ENCODE assay signal across 8 cellular contexts in the genomic region with DNA sequence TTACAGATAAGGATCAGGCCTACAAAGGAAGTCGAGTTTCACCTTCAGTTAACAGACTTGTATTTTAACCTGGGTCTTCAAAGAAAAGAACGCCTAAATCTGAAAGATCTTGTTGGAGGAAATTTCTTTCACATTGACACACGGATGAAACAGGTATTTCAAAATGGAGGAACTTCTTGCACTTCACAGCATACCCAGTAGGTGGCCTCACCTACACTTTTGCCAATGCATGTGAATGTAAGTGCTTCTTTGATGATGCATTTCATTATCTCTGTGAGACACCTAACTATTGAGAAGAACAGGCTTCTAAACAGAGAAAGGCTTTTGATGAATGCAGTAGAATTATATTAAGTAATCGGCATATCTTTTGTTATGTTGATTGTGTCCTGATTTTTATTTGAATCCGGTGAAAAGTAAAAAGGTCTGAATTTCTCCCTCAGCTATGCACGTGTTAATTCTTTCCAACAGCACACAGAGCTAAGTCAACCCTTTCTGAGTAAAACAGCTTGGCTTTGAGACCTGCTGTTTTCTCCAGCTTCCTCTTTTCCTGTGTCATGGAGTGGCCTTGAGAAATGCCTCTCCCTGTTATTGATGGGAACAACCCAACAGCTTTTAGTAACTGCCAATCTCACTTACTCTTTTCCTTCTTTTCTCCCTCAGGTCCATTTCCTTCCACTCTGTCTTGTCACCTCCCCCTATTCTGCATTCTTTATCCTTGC.
A peak's percentile ranks its signal among the peaks of the same experiment; 100 is the strongest.
DNase-seq lines count a peak whose midpoint lies in the region; ATAC-seq and TF ChIP-seq lines count a peak whose summit lies in the region.

No MANE protein-coding gene starts in this region.

- H3K4me1 Mint-ChIP-seq in activated T-cell treated with anti-CD3 and anti-CD28 coated beads, Interleukin-2, amount 50 U/mL, for 72 hours (ENCODE audit: low read depth): no peaks in the 10 kb centered on the region
- peaks cover 5% of the 10 kb centered on the region for H3K4me1 Mint-ChIP-seq in activated T-cell treated with anti-CD3 and anti-CD28 coated beads, Interleukin-2, amount 50 U/mL, for 24 hours (ENCODE audit: low read depth)

- DNase-seq in activated T-cell treated with anti-CD3 and anti-CD28 coated beads, Interleukin-2, amount 50 U/mL, for 72 hours: peak; percentile 23 to 29
- DNase-seq in activated T-cell treated with anti-CD3 and anti-CD28 coated beads, Interleukin-2, amount 50 U/mL, for 24 hours: no peak
- peak; percentile 17 for DNase-seq in HK-2 (ENCODE audit: unreplicated experiment)
- no peak for DNase-seq in RWPE2 (ENCODE audit: low spot score)
- peak in 1 of 2 donors; percentile 58 for DNase-seq in foreskin keratinocyte
- peak; percentile 2 to 5 for DNase-seq in stimulated activated CD4-positive, alpha-beta T cell treated with anti-CD3 and anti-CD28 coated beads, Interleukin-2, amount 100 ng/mL, for 48 hours
- no peak for DNase-seq in UCSD-AML1 (lab: John Stamatoyannopoulos, UW; ENCODE audit: unreplicated experiment)

- no peak overlapping the region for H3K4me3 ChIP-seq in RWPE2 (ENCODE audit: severe bottlenecking)

- H3K9me3 Mint-ChIP-seq in activated T-cell treated with anti-CD3 and anti-CD28 coated beads, Interleukin-2, amount 50 U/mL, for 72 hours: peaks cover 2% of the 10 kb centered on the region in 2 donors
- H3K9me3 Mint-ChIP-seq in activated T-cell treated with anti-CD3 and anti-CD28 coated beads, Interleukin-2, amount 50 U/mL, for 24 hours: peaks cover 8% of the 10 kb centered on the region

- no peaks in the 10 kb centered on the region for H3K36me3 Mint-ChIP-seq in activated T-cell treated with anti-CD3 and anti-CD28 coated beads, Interleukin-2, amount 50 U/mL, for 72 hours (ENCODE audit: insufficient read depth in 2 of 2)
- H3K36me3 Mint-ChIP-seq in activated T-cell treated with anti-CD3 and anti-CD28 coated beads, Interleukin-2, amount 50 U/mL, for 24 hours (ENCODE audit: low read depth): no peaks in the 10 kb centered on the region

- no peaks in the 10 kb centered on the region for H3K9me3 ChIP-seq in RWPE2 (ENCODE audit: severe bottlenecking)

- peak in 1 of 2 donors; percentile 39 for ATAC-seq in activated T-cell treated with anti-CD3 and anti-CD28 coated beads, Interleukin-2, amount 50 U/mL, for 72 hours (replicated peaks in 1 of 2)
- ATAC-seq in GM21528 (IDR thresholded peaks at IDR 0.05; ENCODE audit: low FRiP score, unreplicated experiment) (peak; percentile 95), RWPE2 (ENCODE audit: low read depth) (no peak), foreskin keratinocyte (peak; percentile 92)

- H3K4me3 Mint-ChIP-seq in activated T-cell treated with anti-CD3 and anti-CD28 coated beads, Interleukin-2, amount 50 U/mL, for 72 hours: no peak overlapping the region
- no peak overlapping the region for H3K4me3 Mint-ChIP-seq in activated T-cell treated with anti-CD3 and anti-CD28 coated beads, Interleukin-2, amount 50 U/mL, for 24 hours

- peak; percentile 68 for TF ChIP-seq CTCF in RWPE2 (IDR thresholded peaks at IDR 0.05; ENCODE audit: poor library complexity, severe bottlenecking)
- TF ChIP-seq CTCF in foreskin keratinocyte (conservative IDR thresholded peaks at IDR 0.05): peak; percentile 82

- H3K27ac Mint-ChIP-seq in activated T-cell treated with anti-CD3 and anti-CD28 coated beads, Interleukin-2, amount 50 U/mL, for 72 hours: no peak overlapping the region
- no peak overlapping the region for H3K27ac Mint-ChIP-seq in activated T-cell treated with anti-CD3 and anti-CD28 coated beads, Interleukin-2, amount 50 U/mL, for 24 hours

- H3K36me3 ChIP-seq in RWPE2 (ENCODE audit: low read depth): no peaks in the 10 kb centered on the region

- H3K27ac ChIP-seq in RWPE2 (ENCODE audit: poor library complexity, severe bottlenecking) (no peak overlapping the region), foreskin keratinocyte (no peak overlapping the region)

- H3K27me3 ChIP-seq in RWPE2 (ENCODE audit: insufficient read depth, poor library complexity, severe bottlenecking): no peaks in the 10 kb centered on the region
- no peaks in the 10 kb centered on the region for H3K27me3 ChIP-seq in foreskin keratinocyte

- H3K4me1 ChIP-seq in RWPE2 (ENCODE audit: insufficient read depth, poor library complexity, severe bottlenecking): no peaks in the 10 kb centered on the region
- H3K4me1 ChIP-seq in foreskin keratinocyte: no peaks in the 10 kb centered on the region

- no peaks in the 10 kb centered on the region for H3K27me3 Mint-ChIP-seq in activated T-cell treated with anti-CD3 and anti-CD28 coated beads, Interleukin-2, amount 50 U/mL, for 72 hours (ENCODE audit: low read depth)
- H3K27me3 Mint-ChIP-seq in activated T-cell treated with anti-CD3 and anti-CD28 coated beads, Interleukin-2, amount 50 U/mL, for 24 hours: no peaks in the 10 kb centered on the region

Comparison
In these comparisons a context has a peak if more than half of its experiments do, and no peak if none do; other contexts are left out.
1. DNase-seq: peak in activated T-cell treated with anti-CD3 and anti-CD28 coated beads, Interleukin-2, amount 50 U/mL, for 72 hours (2 of 2), HK-2 (single experiment) and stimulated activated CD4-positive, alpha-beta T cell treated with anti-CD3 and anti-CD28 coated beads, Interleukin-2, amount 100 ng/mL, for 48 hours (2 of 2); none in activated T-cell treated with anti-CD3 and anti-CD28 coated beads, Interleukin-2, amount 50 U/mL, for 24 hours (single experiment), RWPE2 (single experiment) and UCSD-AML1 (single experiment).